Comparison of ENCODE assay signal across 10 cellular contexts in the genomic region with DNA sequence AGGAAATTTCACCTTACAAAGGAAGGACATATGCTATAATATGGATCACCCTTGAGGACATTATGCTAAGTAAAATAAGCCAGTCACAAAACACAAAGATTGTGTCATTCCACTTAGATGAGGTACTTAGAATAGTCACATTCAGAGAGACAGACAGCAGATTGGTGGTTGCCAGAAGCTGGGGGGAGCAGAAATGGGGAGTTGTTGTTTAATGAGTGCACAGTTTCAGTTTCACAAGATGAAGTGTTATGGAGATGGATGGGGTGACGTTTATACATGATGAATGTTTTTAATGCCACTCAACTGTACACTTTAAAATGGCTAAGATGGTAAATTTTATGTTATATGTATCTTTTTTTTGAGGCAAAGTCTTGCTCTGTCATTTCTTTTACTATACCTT. TPM values are rescaled to one million over a fixed set of nuclear protein-coding genes. Genes with fewer than 3 reads are reported as not detected.
DNase-seq lines count a peak whose midpoint lies in the region; ATAC-seq and TF ChIP-seq lines count a peak whose summit lies in the region.
"Had no signal": no experiment of that assay in that cellular context is flagged by ENCODE, and none has a peak within 500 bp of the region (broad histone marks: within the 10 kb centered on the region; RNA-seq: fewer than 3 reads in every experiment).

No MANE protein-coding gene starts in this region.

- no peak for TF ChIP-seq POLR2A in gastroesophageal sphincter (IDR thresholded peaks at IDR 0.05)

- H3K9me3 Mint-ChIP-seq in naive thymus-derived CD4-positive, alpha-beta T cell, result peaks cover 0 to 6% (median 4%) of the 10 kb centered on the region in 11 donors

- peak overlapping the region in 4 of 9 donors; percentile 4 to 59 (median 38) for H3K27ac Mint-ChIP-seq in naive thymus-derived CD4-positive, alpha-beta T cell

- peaks cover 0 to 24% of the 10 kb centered on the region in 2 donors for H3K4me1 ChIP-seq in naive thymus-derived CD4-positive, alpha-beta T cell (ENCODE audit: control insufficient read depth in 2 of 2, insufficient read depth in 2 of 2, low read length in 2 of 2)
- peaks cover 0 to 14% (median 6%) of the 10 kb centered on the region in 3 donors for H3K4me1 ChIP-seq in gastroesophageal sphincter

- H3K36me3 Mint-ChIP-seq in naive thymus-derived CD4-positive, alpha-beta T cell, result peaks cover 5 to 21% (median 9%) of the 10 kb centered on the region in 5 donors

- H3K4me3 ChIP-seq in naive thymus-derived CD4-positive, alpha-beta T cell (ENCODE audit: low read length), result no peak overlapping the region
- no peak overlapping the region for H3K4me3 ChIP-seq in gastroesophageal sphincter

- CTCF ChIA-PET in HEK293T (lab: Yijun Ruan, JAX), result no interaction called here
- CTCF ChIA-PET in naive thymus-derived CD4-positive, alpha-beta T cell (lab: Charles Lee), result no interaction called here

- DNase-seq in HEK293T (ENCODE audit: extremely low spot score) (no peak), SHP77 treated with DMSO at 0.1 percent for 48 hours (lab: John Stamatoyannopoulos, UW) (no peak), NCI-H2029 (lab: John Stamatoyannopoulos, UW) (no peak)
- peak; percentile 49 for DNase-seq in activated CD4-positive, alpha-beta T cell treated with anti-CD3 and anti-CD28 coated beads for 48 hours
- peak in 4 of 9 donors; percentile 44 to 54 (median 49) for DNase-seq in naive thymus-derived CD4-positive, alpha-beta T cell
- DNase-seq: foreskin melanocyte, NCI-H187 treated with DMSO at 0.1 percent for 48 hours had no signal

- no peak for TF ChIP-seq EP300 in gastroesophageal sphincter (IDR thresholded peaks at IDR 0.05)

- no peak for TF ChIP-seq CTCF in gastroesophageal sphincter (IDR thresholded peaks at IDR 0.05)

- H3K4me3 Mint-ChIP-seq in naive thymus-derived CD4-positive, alpha-beta T cell, result peak overlapping the region in 1 of 10 donors; percentile 13

- peaks cover 9 to 31% (median 15%) of the 10 kb centered on the region in 7 donors for H3K4me1 Mint-ChIP-seq in naive thymus-derived CD4-positive, alpha-beta T cell

- H3K36me3 ChIP-seq in naive thymus-derived CD4-positive, alpha-beta T cell (ENCODE audit: control insufficient read depth in 2 of 3, insufficient read depth in 3 of 3, low read length in 3 of 3), result no peaks in the 10 kb centered on the region
- no peaks in the 10 kb centered on the region for H3K36me3 ChIP-seq in gastroesophageal sphincter

- no peaks in the 10 kb centered on the region for H3K27me3 ChIP-seq in naive thymus-derived CD4-positive, alpha-beta T cell (ENCODE audit: control insufficient read depth in 2 of 2, insufficient read depth in 2 of 2, low read length in 2 of 2)
- H3K27me3 ChIP-seq in gastroesophageal sphincter, result no peaks in the 10 kb centered on the region

- 41 to 60% methylated on average over 1 of the region's 1 CpG for WGBS in gastroesophageal sphincter (ENCODE audit: low coverage in 1 of 2), 2 donors

- no peaks in the 10 kb centered on the region for H3K9me3 ChIP-seq in naive thymus-derived CD4-positive, alpha-beta T cell (ENCODE audit: control insufficient read depth in 2 of 3, low read length in 3 of 3)
- H3K9me3 ChIP-seq in gastroesophageal sphincter, result no peaks in the 10 kb centered on the region

- POLR2A ChIA-PET in HEK293T (lab: Yijun Ruan, JAX), result no interaction called here
- POLR2A ChIA-PET in naive thymus-derived CD4-positive, alpha-beta T cell (lab: Charles Lee), result interaction anchor here (0.6 kb wide), 1 partner anchor 1556 kb away, joined by 3 read pairs; no protein-coding TSS in a partner anchor

- intact Hi-C loops in naive thymus-derived CD4-positive, alpha-beta T cell (cut with micrococcal nuclease), result loop anchor here in 1 of 2 donors (1.0 to 2.0 kb wide), 2 partner anchors 14 to 20 kb away; no protein-coding TSS in a partner anchor

- no peak overlapping the region for H3K27ac ChIP-seq in naive thymus-derived CD4-positive, alpha-beta T cell (ENCODE audit: low read depth, low read length)
- no peak overlapping the region for H3K27ac ChIP-seq in gastroesophageal sphincter

- no peaks in the 10 kb centered on the region for H3K27me3 Mint-ChIP-seq in naive thymus-derived CD4-positive, alpha-beta T cell

- ATAC-seq in GM18520 (IDR thresholded peaks at IDR 0.05; ENCODE audit: unreplicated experiment) (peak; percentile 79), HG03095 (IDR thresholded peaks at IDR 0.05; ENCODE audit: unreplicated experiment) (no peak), gastroesophageal sphincter (no peak)
- peak; percentile 94 for ATAC-seq in naive thymus-derived CD4-positive, alpha-beta T cell

TF ChIP-seq in HEK293T, 16 proteins besides CTCF, POLR2A, EP300 and RAD21:
- TF ChIP-seq SP1 (IDR thresholded peaks at IDR 0.05) (no peak), L3MBTL2 (conservative IDR thresholded peaks at IDR 0.05) (no peak), FOXA1 (IDR thresholded peaks at IDR 0.05) (no peak), FOXM1 (IDR thresholded peaks at IDR 0.05; ENCODE audit: borderline replicate concordance) (no peak), ARNT (IDR thresholded peaks at IDR 0.05) (no peak), FOXK2 (IDR thresholded peaks at IDR 0.05) (no peak)
- TF ChIP-seq, protein P1, sequence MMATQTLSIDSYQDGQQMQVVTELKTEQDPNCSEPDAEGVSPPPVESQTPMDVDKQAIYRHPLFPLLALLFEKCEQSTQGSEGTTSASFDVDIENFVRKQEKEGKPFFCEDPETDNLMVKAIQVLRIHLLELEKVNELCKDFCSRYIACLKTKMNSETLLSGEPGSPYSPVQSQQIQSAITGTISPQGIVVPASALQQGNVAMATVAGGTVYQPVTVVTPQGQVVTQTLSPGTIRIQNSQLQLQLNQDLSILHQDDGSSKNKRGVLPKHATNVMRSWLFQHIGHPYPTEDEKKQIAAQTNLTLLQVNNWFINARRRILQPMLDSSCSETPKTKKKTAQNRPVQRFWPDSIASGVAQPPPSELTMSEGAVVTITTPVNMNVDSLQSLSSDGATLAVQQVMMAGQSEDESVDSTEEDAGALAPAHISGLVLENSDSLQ (IDR thresholded peaks at IDR 0.05), result peak; percentile 22; the same call in 1 of the 2 replicates

RNA-seq across cellular contexts. Expression of a gene that starts 14.8 kb away (rescaled TPM):
- 10 to 100 TPM in 3 of 5 experiments, 1 to 10 TPM in 2; 5.7 to 79.1 (median 16.0) TPM for total RNA-seq in naive thymus-derived CD4-positive, alpha-beta T cell
- polyA plus RNA-seq in naive thymus-derived CD4-positive, alpha-beta T cell, result 1 to 10 TPM; 2.8 to 3.8 TPM
- total RNA-seq in gastroesophageal sphincter, result 10 to 100 TPM; 16.3 to 72.5 (median 55.0) TPM

Comparison
In these comparisons a context has a peak if more than half of its experiments do, and no peak if none do; other contexts are left out.
1. ATAC-seq: peak in GM18520 (single experiment) and naive thymus-derived CD4-positive, alpha-beta T cell (single experiment); none in HG03095 (single experiment) and gastroesophageal sphincter (single experiment).